In the genomic region with DNA sequence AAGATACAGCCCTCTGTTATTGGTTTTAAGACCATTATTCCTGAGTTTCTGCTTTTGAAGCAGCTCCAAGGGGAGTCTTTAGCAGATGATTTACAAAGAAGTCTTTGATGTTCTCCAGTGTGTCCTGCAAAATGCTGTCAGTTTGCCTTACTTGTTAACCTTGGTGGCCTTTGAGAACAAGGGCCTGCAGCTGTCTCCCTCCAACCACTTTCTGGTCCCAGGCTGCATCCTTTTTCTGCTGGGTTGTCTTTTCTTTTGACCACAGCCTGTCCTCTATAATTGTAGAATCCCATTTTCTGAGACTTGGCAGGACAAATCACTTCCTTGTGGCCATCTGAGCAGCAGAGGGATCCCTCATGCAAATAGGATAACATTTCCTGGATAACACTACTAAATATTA, we compare ENCODE assay signal across 23 cellular contexts.
"Had no signal": no experiment of that assay in that cellular context is flagged by ENCODE, and none has a peak within 500 bp of the region (broad histone marks: within the 10 kb centered on the region; RNA-seq: fewer than 3 reads in every experiment).

No MANE protein-coding gene starts in this region.

- H3K4me3 ChIP-seq: colonic mucosa, gastroesophageal sphincter, heart left ventricle, hepatocyte, left lung, lower lobe of right lung had no signal

- H3K4me2 ChIP-seq: hepatocyte had no signal

- H2AFZ ChIP-seq: hepatocyte had no signal

- H3K79me2 ChIP-seq: hepatocyte had no signal

- ATAC-seq: effector memory CD8-positive, alpha-beta T cell; esophagus mucosa; foreskin keratinocyte; gastroesophageal sphincter; heart left ventricle; left colon; left lung; left ventricle myocardium superior; lower lobe of right lung had no signal

- H3K36me3 ChIP-seq: colonic mucosa, gastroesophageal sphincter, heart left ventricle, left lung, lower lobe of right lung had no signal

- H3K27me3 ChIP-seq: colonic mucosa, foreskin keratinocyte, gastroesophageal sphincter, heart left ventricle, hepatocyte, left lung had no signal

- H3K27ac ChIP-seq: colonic mucosa, epithelial cell of prostate, foreskin keratinocyte, gastroesophageal sphincter, heart left ventricle, hepatocyte, left lung, lower lobe of right lung had no signal

- H3K4me1 ChIP-seq: colonic mucosa, foreskin keratinocyte, gastroesophageal sphincter, heart left ventricle, left lung, lower lobe of right lung had no signal

- DNase-seq: colonic mucosa; cortex of kidney; effector CD8-positive, alpha-beta T cell; effector memory CD8-positive, alpha-beta T cell; endodermal cell; erythroblast; foreskin keratinocyte; heart left ventricle; hypothalamus; immature natural killer cell; islet precursor cell; kidney; kidney glomerular epithelial cell; left colon; left lung; left ventricle myocardium superior; lower lobe of right lung; mesenchymal stem cell; midbrain had no signal

- H3K9me3 ChIP-seq: colonic mucosa, gastroesophageal sphincter, heart left ventricle, left lung, lower lobe of right lung had no signal
